Comparison of ENCODE assay signal across 8 cellular contexts in genomic region chr7:32070406-32071360, GRCh38. TPM values are rescaled to one million over a fixed set of nuclear protein-coding genes. Genes with fewer than 3 reads are reported as not detected.
DNase-seq lines count a peak whose midpoint lies in the region; ATAC-seq and TF ChIP-seq lines count a peak whose summit lies in the region.

Gene PDE1C, minus strand, starts transcription at chr7:32070407.

- POLR2A ChIA-PET in SK-N-SH (lab: Yijun Ruan, JAX): no interaction called here

- BruUV-seq in Calu3 (replicated peaks; lab: Mats Ljungman, UMichigan): no TSS peak

- intact Hi-C loops in Calu3 (cut with micrococcal nuclease; ENCODE audit: unreplicated experiment): loop anchor here (1.0 to 5.0 kb wide), 3 partner anchors 24 to 132 kb away; no protein-coding TSS in a partner anchor
- intact Hi-C loops in heart right ventricle (cut with DNase I): loop anchor here in 9 of 10 donors (5.0 to 10.0 kb wide), 6 partner anchors 82 to 188 kb away; no protein-coding TSS in a partner anchor

- peak within 1 kb of the TSS; percentile 48 for H3K27ac Mint-ChIP-seq in Calu3 (ENCODE audit: unreplicated experiment)
- no peak within 1 kb of the TSS for H3K27ac Mint-ChIP-seq in activated T-cell treated with anti-CD3 and anti-CD28 coated beads, Interleukin-2, amount 50 U/mL, for 24 hours

- H3K4me1 ChIP-seq in SK-N-SH (ENCODE audit: control insufficient read depth in 1 of 2, insufficient read depth in 2 of 2, low read depth in 1 of 2, low read length in 1 of 2): no peaks in the 10 kb centered on the region; a peak in 2 of 4 replicates
- peaks cover 3 to 50% (median 27%) of the 10 kb centered on the region in 9 donors for H3K4me1 ChIP-seq in heart right ventricle
- H3K4me1 ChIP-seq in parathyroid adenoma: no peaks in the 10 kb centered on the region

- H4K20me1 ChIP-seq in SK-N-SH (ENCODE audit: insufficient read depth): no peaks in the 10 kb centered on the region

- H3K27ac ChIP-seq in SK-N-SH (ENCODE audit: low read depth in 2 of 2, low read length in 1 of 2) (peak within 1 kb of the TSS in 1 of 2 experiments; percentile 44; a peak in 2 of 4 replicates), heart right ventricle (peak within 1 kb of the TSS; percentile 82 to 94 (median 90)), parathyroid adenoma (no peak within 1 kb of the TSS)

- H3K9me3 ChIP-seq in SK-N-SH: no peaks in the 10 kb centered on the region
- H3K9me3 ChIP-seq in heart right ventricle: no peaks in the 10 kb centered on the region
- H3K9me3 ChIP-seq in parathyroid adenoma (ENCODE audit: control insufficient read depth, low read length): no peaks in the 10 kb centered on the region

- no peak for TF ChIP-seq EP300 in SK-N-SH (IDR thresholded peaks at IDR 0.05; ENCODE audit: borderline replicate concordance in 1 of 2, low read depth in 1 of 2, low read length in 1 of 2)

- CTCF ChIA-PET in Calu3 (lab: Charles Lee): interaction anchor here (0.8 to 2.6 kb wide), 8 partner anchors 11 to 256 kb away, joined by 3 to 10 read pairs (median 5); no protein-coding TSS in a partner anchor
- CTCF ChIA-PET in SK-N-SH (lab: Yijun Ruan, JAX): no interaction called here

- peak within 1 kb of the TSS; percentile 79 for H3K4me2 ChIP-seq in SK-N-SH
- H3K4me2 ChIP-seq in parathyroid adenoma (ENCODE audit: low read length): peak within 1 kb of the TSS; percentile 53

- TF ChIP-seq RAD21 in SK-N-SH (IDR thresholded peaks at IDR 0.05; ENCODE audit: low read length): no peak

- WGBS in SK-N-SH (ENCODE audit: low lambda C conversion rate): 3% methylated on average over 68 of the region's 88 CpGs
- 2 to 3% methylated on average over 87 to 88 of the region's 88 CpGs for WGBS in heart right ventricle, 2 donors

- peak within 1 kb of the TSS; percentile 68 for H2AFZ ChIP-seq in SK-N-SH (ENCODE audit: low read depth)
- H2AFZ ChIP-seq in parathyroid adenoma: peak within 1 kb of the TSS; percentile 22

- TF ChIP-seq CTCF in Calu3 (IDR thresholded peaks at IDR 0.05; ENCODE audit: unreplicated experiment) (no peak), SK-N-SH (IDR thresholded peaks at IDR 0.05) (no peak), heart right ventricle (IDR thresholded peaks at IDR 0.05) (no peak), parathyroid adenoma (IDR thresholded peaks at IDR 0.05) (no peak)

- H3K4me3 ChIP-seq in SK-N-SH (ENCODE audit: low read depth in 2 of 2, low read length in 1 of 2): peak within 1 kb of the TSS; percentile 53 to 61
- H3K4me3 ChIP-seq in heart right ventricle: peak within 1 kb of the TSS; percentile 44 to 70 (median 58)
- H3K4me3 ChIP-seq in parathyroid adenoma (ENCODE audit: low read depth, low read length): peak within 1 kb of the TSS; percentile 18

- no peaks in the 10 kb centered on the region for H3K9me2 ChIP-seq in SK-N-SH

- DNase-seq in Calu3: peak; percentile 65
- DNase-seq in SK-N-SH: peak; percentile 25
- peak; percentile 75 to 78 for DNase-seq in heart right ventricle
- no peak for DNase-seq in stimulated activated CD8-positive, alpha-beta memory T cell treated with anti-CD3 and anti-CD28 coated beads, Interleukin-4, amount 100 ng/mL, for 48 hours
- no peak for DNase-seq in NCI-H2196 treated with DMSO at 0.1 percent for 48 hours (lab: John Stamatoyannopoulos, UW; ENCODE audit: unreplicated experiment)
- no peak for DNase-seq in GOT3 (lab: John Stamatoyannopoulos, UW)
- no peak for DNase-seq in activated T-cell treated with anti-CD3 and anti-CD28 coated beads, Interleukin-2, amount 50 U/mL, for 24 hours

- H3K9ac ChIP-seq in SK-N-SH: peak within 1 kb of the TSS; percentile 50
- H3K9ac ChIP-seq in parathyroid adenoma: no peak within 1 kb of the TSS

- peak within 1 kb of the TSS; percentile 95 for H3K4me3 Mint-ChIP-seq in Calu3 (ENCODE audit: low read depth, unreplicated experiment)
- H3K4me3 Mint-ChIP-seq in activated T-cell treated with anti-CD3 and anti-CD28 coated beads, Interleukin-2, amount 50 U/mL, for 24 hours: no peak within 1 kb of the TSS

- peak; percentile 78 to 93 (median 83) for ATAC-seq in heart right ventricle

- H3K79me2 ChIP-seq in SK-N-SH (ENCODE audit: insufficient read depth) (no peaks in the 10 kb centered on the region), parathyroid adenoma (no peaks in the 10 kb centered on the region)

- H3K27me3 Mint-ChIP-seq in Calu3 (ENCODE audit: unreplicated experiment): no peaks in the 10 kb centered on the region
- H3K27me3 Mint-ChIP-seq in activated T-cell treated with anti-CD3 and anti-CD28 coated beads, Interleukin-2, amount 50 U/mL, for 24 hours: peaks cover 34% of the 10 kb centered on the region

- H3K27me3 ChIP-seq in SK-N-SH (ENCODE audit: insufficient read depth) (peaks cover 53% of the 10 kb centered on the region; the same call in 1 of the 2 replicates), heart right ventricle (peaks cover 0 to 48% (median 4%) of the 10 kb centered on the region in 7 donors), parathyroid adenoma (ENCODE audit: control insufficient read depth, insufficient read depth, low read length) (no peaks in the 10 kb centered on the region)

- H3K4me1 Mint-ChIP-seq in Calu3 (ENCODE audit: low read depth, unreplicated experiment): peaks cover 64% of the 10 kb centered on the region
- H3K4me1 Mint-ChIP-seq in activated T-cell treated with anti-CD3 and anti-CD28 coated beads, Interleukin-2, amount 50 U/mL, for 24 hours (ENCODE audit: low read depth): no peaks in the 10 kb centered on the region

- no peaks in the 10 kb centered on the region for H3K9me3 Mint-ChIP-seq in Calu3 (ENCODE audit: low read depth, unreplicated experiment)
- peaks cover 3% of the 10 kb centered on the region for H3K9me3 Mint-ChIP-seq in activated T-cell treated with anti-CD3 and anti-CD28 coated beads, Interleukin-2, amount 50 U/mL, for 24 hours

- no peaks in the 10 kb centered on the region for H3K36me3 ChIP-seq in SK-N-SH (replicated peaks in 1 of 2; ENCODE audit: control insufficient read depth in 1 of 2, insufficient read depth in 2 of 2, low read length in 1 of 2)
- H3K36me3 ChIP-seq in heart right ventricle: no peaks in the 10 kb centered on the region
- no peaks in the 10 kb centered on the region for H3K36me3 ChIP-seq in parathyroid adenoma (ENCODE audit: control insufficient read depth, insufficient read depth, low read length)

- H3F3A ChIP-seq in SK-N-SH (replicated peaks; ENCODE audit: insufficient read depth): no peaks in the 10 kb centered on the region

- H3K36me3 Mint-ChIP-seq in Calu3 (ENCODE audit: insufficient read depth, unreplicated experiment): peaks cover 29% of the 10 kb centered on the region
- H3K36me3 Mint-ChIP-seq in activated T-cell treated with anti-CD3 and anti-CD28 coated beads, Interleukin-2, amount 50 U/mL, for 24 hours (ENCODE audit: low read depth): no peaks in the 10 kb centered on the region

TF ChIP-seq in SK-N-SH, 30 proteins besides CTCF, POLR2A, EP300 and RAD21:
- TF ChIP-seq FOSL2 (IDR thresholded peaks at IDR 0.05; ENCODE audit: borderline replicate concordance, low read depth): no peak

RNA-seq across cellular contexts. Expression of gene PDE1C, which starts in this region (rescaled TPM):
- 25.1 and 34.0 TPM in 2 replicates for total RNA-seq in Calu3 (2022)
- polyA plus RNA-seq in SK-N-SH (2012; rRNA removed): 4.6 and 7.3 TPM in 2 replicates
- polyA plus RNA-seq in SK-N-SH (2012; cell fraction: cytosol; rRNA removed): 5.3 and 6.3 TPM in 2 replicates
- polyA plus RNA-seq in SK-N-SH (2012; cell fraction: nucleus; rRNA removed): 13.8 and 19.1 TPM in 2 replicates
- 100 to 1,000 TPM; 124 to 315 (median 197) TPM for total RNA-seq in heart right ventricle
- 10 to 100 TPM; 11.7 to 67.7 TPM for polyA plus RNA-seq in heart right ventricle

Comparison
In these comparisons a context has a peak if more than half of its experiments do, and no peak if none do; other contexts are left out.
1. DNase-seq: peak in Calu3 (single experiment), SK-N-SH (single experiment) and heart right ventricle (2 of 2); none in stimulated activated CD8-positive, alpha-beta memory T cell treated with anti-CD3 and anti-CD28 coated beads, Interleukin-4, amount 100 ng/mL, for 48 hours (single experiment), NCI-H2196 treated with DMSO at 0.1 percent for 48 hours (single experiment), GOT3 (single experiment) and activated T-cell treated with anti-CD3 and anti-CD28 coated beads, Interleukin-2, amount 50 U/mL, for 24 hours (single experiment).
2. Peak in every context shown above with its lines, with median percentiles within 50 percentile points of each other: H3K4me3 ChIP-seq.